1 cellular context compared by ENCODE assay signal in the genomic region with DNA sequence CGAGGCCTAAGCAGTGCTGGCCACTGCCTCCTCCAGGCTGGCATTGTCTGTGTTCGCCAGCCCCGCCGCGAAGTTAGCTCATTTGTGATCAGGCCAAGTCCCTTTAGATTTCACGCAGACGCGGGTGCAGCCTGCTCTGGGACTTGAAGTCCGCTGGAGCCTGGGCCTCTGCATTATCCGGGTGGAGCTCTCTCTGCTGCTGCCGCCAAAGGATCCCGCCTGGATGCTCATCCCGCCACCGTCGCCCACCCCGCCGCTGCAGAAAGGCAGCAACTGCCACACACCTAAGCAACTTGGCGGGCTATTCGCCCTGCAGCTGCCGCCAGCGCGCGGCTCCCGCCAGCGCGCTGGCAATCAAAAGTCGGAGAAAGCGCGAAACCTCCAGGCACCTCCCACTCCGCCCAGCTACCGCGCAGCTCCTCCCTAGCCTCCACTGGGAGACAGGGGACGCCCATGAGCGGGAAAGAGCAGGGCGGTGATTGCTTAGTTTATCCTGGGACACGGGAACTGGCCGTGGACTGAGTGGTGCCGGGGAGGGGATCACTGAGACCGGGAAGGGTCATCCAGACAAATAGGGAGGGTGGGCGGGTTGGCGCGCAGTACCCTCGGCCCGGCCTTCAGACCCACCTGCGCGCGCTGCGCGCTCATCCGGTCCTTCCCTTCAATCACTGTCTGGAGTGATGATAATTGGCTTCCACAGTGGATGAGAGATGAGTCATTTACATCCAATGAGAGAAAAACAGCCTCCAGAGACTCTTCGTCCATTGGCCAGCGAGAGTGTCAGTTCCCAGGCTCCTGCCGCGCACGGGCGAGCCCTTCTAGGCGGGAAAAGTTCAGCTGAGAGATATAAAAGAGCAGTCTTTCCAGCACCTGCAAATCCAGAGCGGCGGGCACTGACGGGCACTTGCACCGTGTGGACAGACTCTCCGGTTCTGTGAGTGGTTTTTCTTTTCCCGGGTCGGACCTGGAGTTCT.
A peak's percentile ranks its signal among the peaks of the same experiment; 100 is the strongest.
TF ChIP-seq lines count a peak whose summit lies in the region.

A gene with protein sequence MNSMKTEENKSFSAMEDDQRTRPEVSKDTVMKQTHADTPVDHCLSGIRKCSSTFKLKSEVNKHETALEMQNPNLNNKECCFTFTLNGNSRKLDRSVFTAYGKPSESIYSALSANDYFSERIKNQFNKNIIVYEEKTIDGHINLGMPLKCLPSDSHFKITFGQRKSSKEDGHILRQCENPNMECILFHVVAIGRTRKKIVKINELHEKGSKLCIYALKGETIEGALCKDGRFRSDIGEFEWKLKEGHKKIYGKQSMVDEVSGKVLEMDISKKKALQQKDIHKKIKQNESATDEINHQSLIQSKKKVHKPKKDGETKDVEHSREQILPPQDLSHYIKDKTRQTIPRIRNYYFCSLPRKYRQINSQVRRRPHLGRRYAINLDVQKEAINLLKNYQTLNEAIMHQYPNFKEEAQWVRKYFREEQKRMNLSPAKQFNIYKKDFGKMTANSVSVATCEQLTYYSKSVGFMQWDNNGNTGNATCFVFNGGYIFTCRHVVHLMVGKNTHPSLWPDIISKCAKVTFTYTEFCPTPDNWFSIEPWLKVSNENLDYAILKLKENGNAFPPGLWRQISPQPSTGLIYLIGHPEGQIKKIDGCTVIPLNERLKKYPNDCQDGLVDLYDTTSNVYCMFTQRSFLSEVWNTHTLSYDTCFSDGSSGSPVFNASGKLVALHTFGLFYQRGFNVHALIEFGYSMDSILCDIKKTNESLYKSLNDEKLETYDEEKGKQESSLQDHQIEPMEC (plus strand): TSS at position 875 of the 974 bp plus-strand sequence. CDS start 2,389 bp downstream, outside the sequence.

TF ChIP-seq in HepG2, 621 proteins besides CTCF, POLR2A, EP300 and RAD21 (continues in another document):
- TF ChIP-seq, protein P1, sequence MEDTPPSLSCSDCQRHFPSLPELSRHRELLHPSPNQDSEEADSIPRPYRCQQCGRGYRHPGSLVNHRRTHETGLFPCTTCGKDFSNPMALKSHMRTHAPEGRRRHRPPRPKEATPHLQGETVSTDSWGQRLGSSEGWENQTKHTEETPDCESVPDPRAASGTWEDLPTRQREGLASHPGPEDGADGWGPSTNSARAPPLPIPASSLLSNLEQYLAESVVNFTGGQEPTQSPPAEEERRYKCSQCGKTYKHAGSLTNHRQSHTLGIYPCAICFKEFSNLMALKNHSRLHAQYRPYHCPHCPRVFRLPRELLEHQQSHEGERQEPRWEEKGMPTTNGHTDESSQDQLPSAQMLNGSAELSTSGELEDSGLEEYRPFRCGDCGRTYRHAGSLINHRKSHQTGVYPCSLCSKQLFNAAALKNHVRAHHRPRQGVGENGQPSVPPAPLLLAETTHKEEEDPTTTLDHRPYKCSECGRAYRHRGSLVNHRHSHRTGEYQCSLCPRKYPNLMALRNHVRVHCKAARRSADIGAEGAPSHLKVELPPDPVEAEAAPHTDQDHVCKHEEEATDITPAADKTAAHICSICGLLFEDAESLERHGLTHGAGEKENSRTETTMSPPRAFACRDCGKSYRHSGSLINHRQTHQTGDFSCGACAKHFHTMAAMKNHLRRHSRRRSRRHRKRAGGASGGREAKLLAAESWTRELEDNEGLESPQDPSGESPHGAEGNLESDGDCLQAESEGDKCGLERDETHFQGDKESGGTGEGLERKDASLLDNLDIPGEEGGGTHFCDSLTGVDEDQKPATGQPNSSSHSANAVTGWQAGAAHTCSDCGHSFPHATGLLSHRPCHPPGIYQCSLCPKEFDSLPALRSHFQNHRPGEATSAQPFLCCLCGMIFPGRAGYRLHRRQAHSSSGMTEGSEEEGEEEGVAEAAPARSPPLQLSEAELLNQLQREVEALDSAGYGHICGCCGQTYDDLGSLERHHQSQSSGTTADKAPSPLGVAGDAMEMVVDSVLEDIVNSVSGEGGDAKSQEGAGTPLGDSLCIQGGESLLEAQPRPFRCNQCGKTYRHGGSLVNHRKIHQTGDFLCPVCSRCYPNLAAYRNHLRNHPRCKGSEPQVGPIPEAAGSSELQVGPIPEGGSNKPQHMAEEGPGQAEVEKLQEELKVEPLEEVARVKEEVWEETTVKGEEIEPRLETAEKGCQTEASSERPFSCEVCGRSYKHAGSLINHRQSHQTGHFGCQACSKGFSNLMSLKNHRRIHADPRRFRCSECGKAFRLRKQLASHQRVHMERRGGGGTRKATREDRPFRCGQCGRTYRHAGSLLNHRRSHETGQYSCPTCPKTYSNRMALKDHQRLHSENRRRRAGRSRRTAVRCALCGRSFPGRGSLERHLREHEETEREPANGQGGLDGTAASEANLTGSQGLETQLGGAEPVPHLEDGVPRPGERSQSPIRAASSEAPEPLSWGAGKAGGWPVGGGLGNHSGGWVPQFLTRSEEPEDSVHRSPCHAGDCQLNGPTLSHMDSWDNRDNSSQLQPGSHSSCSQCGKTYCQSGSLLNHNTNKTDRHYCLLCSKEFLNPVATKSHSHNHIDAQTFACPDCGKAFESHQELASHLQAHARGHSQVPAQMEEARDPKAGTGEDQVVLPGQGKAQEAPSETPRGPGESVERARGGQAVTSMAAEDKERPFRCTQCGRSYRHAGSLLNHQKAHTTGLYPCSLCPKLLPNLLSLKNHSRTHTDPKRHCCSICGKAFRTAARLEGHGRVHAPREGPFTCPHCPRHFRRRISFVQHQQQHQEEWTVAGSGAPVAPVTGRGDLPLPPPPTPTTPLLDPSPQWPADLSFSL (CRISPR knock-in tag; IDR thresholded peaks at IDR 0.05), result no peak
- no peak for TF ChIP-seq ZNF782 (CRISPR knock-in tag; IDR thresholded peaks at IDR 0.05; ENCODE audit: borderline replicate concordance)
- 0 out of 2 replicates have a peak, but pooled peaks have one; percentile 16 for TF ChIP-seq KDM2A (CRISPR knock-in tag; IDR thresholded peaks at IDR 0.05; ENCODE audit: borderline replicate concordance, low read depth)
- TF ChIP-seq GABPA (IDR thresholded peaks at IDR 0.05; ENCODE audit: low read depth, low read length), result no peak
- peak; percentile 29; the same call in 1 of the 2 replicates for TF ChIP-seq GABPA (CRISPR knock-in tag; IDR thresholded peaks at IDR 0.05; ENCODE audit: low read depth)
- TF ChIP-seq PHF8 (CRISPR knock-in tag; IDR thresholded peaks at IDR 0.05), result peak; percentile 24; the same call in 1 of the 2 replicates
- peak; percentile 52 for TF ChIP-seq HNRNPLL (IDR thresholded peaks at IDR 0.05; ENCODE audit: low read depth, low read length, poor library complexity, severe bottlenecking)
- TF ChIP-seq ZNF510 (CRISPR knock-in tag; IDR thresholded peaks at IDR 0.05; ENCODE audit: low read depth), result peak; percentile 44; the same call in 1 of the 2 replicates
- TF ChIP-seq PHF21A (CRISPR knock-in tag; IDR thresholded peaks at IDR 0.05), result peak; percentile 89
- TF ChIP-seq NCOA2 (CRISPR knock-in tag; IDR thresholded peaks at IDR 0.05), result no peak
- peak; percentile 36; the same call in 1 of the 2 replicates for TF ChIP-seq MED1 (CRISPR knock-in tag; IDR thresholded peaks at IDR 0.05)
- TF ChIP-seq ZNF224 (CRISPR knock-in tag; IDR thresholded peaks at IDR 0.05), result no peak
- TF ChIP-seq FOXJ3 (CRISPR knock-in tag; IDR thresholded peaks at IDR 0.05; ENCODE audit: borderline replicate concordance), result no peak
- TF ChIP-seq, protein P2, sequence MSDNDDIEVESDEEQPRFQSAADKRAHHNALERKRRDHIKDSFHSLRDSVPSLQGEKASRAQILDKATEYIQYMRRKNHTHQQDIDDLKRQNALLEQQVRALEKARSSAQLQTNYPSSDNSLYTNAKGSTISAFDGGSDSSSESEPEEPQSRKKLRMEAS (IDR thresholded peaks at IDR 0.05), result peak; percentile 59; the same call in 1 of the 2 replicates
- TF ChIP-seq ZNF546 (CRISPR knock-in tag; conservative IDR thresholded peaks at IDR 0.05), result no peak
- peak; percentile 45; the same call in 1 of the 2 replicates for TF ChIP-seq TBX2 (CRISPR knock-in tag; IDR thresholded peaks at IDR 0.05; ENCODE audit: borderline replicate concordance)
- TF ChIP-seq MXI1 (IDR thresholded peaks at IDR 0.05; ENCODE audit: borderline replicate concordance, low read depth, low read length), result 0 out of 3 replicates have a peak, but pooled peaks have one; percentile 4
- TF ChIP-seq, protein P3, sequence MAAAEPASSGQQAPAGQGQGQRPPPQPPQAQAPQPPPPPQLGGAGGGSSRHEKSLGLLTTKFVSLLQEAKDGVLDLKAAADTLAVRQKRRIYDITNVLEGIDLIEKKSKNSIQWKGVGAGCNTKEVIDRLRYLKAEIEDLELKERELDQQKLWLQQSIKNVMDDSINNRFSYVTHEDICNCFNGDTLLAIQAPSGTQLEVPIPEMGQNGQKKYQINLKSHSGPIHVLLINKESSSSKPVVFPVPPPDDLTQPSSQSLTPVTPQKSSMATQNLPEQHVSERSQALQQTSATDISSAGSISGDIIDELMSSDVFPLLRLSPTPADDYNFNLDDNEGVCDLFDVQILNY (CRISPR knock-in tag; conservative IDR thresholded peaks at IDR 0.05), result peak; percentile 55; the same call in 1 of the 2 replicates
- TF ChIP-seq SAP130 (CRISPR knock-in tag; IDR thresholded peaks at IDR 0.05; ENCODE audit: low read depth), result peak; percentile 43; the same call in 1 of the 2 replicates
- TF ChIP-seq IRX3 (CRISPR knock-in tag; IDR thresholded peaks at IDR 0.05; ENCODE audit: borderline replicate concordance, low read depth), result 0 out of 2 replicates have a peak, but pooled peaks have one; percentile 33
- 0 out of 2 replicates have a peak, but pooled peaks have one; percentile 8 for TF ChIP-seq ZNF747 (CRISPR knock-in tag; IDR thresholded peaks at IDR 0.05; ENCODE audit: borderline replicate concordance)
- TF ChIP-seq DMAP1 (CRISPR knock-in tag; IDR thresholded peaks at IDR 0.05), result peak; percentile 48; the same call in 1 of the 2 replicates
- TF ChIP-seq, protein P4, sequence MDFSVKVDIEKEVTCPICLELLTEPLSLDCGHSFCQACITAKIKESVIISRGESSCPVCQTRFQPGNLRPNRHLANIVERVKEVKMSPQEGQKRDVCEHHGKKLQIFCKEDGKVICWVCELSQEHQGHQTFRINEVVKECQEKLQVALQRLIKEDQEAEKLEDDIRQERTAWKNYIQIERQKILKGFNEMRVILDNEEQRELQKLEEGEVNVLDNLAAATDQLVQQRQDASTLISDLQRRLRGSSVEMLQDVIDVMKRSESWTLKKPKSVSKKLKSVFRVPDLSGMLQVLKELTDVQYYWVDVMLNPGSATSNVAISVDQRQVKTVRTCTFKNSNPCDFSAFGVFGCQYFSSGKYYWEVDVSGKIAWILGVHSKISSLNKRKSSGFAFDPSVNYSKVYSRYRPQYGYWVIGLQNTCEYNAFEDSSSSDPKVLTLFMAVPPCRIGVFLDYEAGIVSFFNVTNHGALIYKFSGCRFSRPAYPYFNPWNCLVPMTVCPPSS (IDR thresholded peaks at IDR 0.05), result no peak
- no peak for TF ChIP-seq PAX8 (CRISPR knock-in tag; IDR thresholded peaks at IDR 0.05; ENCODE audit: borderline replicate concordance)
- TF ChIP-seq, protein P5, sequence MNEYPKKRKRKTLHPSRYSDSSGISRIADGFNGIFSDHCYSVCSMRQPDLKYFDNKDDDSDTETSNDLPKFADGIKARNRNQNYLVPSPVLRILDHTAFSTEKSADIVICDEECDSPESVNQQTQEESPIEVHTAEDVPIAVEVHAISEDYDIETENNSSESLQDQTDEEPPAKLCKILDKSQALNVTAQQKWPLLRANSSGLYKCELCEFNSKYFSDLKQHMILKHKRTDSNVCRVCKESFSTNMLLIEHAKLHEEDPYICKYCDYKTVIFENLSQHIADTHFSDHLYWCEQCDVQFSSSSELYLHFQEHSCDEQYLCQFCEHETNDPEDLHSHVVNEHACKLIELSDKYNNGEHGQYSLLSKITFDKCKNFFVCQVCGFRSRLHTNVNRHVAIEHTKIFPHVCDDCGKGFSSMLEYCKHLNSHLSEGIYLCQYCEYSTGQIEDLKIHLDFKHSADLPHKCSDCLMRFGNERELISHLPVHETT (CRISPR knock-in tag; conservative IDR thresholded peaks at IDR 0.05), result 0 out of 2 replicates have a peak, but pooled peaks have one; percentile 36
- no peak for TF ChIP-seq CBX1 (IDR thresholded peaks at IDR 0.05; ENCODE audit: low read depth)
- TF ChIP-seq YEATS2 (CRISPR knock-in tag; IDR thresholded peaks at IDR 0.05; ENCODE audit: borderline replicate concordance), result 0 out of 2 replicates have a peak, but pooled peaks have one; percentile 37
- no peak for TF ChIP-seq ZNF7 (CRISPR knock-in tag; IDR thresholded peaks at IDR 0.05)
- peak; percentile 68; the same call in 1 of the 2 replicates for TF ChIP-seq ZNF263 (CRISPR knock-in tag; IDR thresholded peaks at IDR 0.05)
- TF ChIP-seq ZNF720 (CRISPR knock-in tag; IDR thresholded peaks at IDR 0.05), result no peak
- TF ChIP-seq, protein P6, sequence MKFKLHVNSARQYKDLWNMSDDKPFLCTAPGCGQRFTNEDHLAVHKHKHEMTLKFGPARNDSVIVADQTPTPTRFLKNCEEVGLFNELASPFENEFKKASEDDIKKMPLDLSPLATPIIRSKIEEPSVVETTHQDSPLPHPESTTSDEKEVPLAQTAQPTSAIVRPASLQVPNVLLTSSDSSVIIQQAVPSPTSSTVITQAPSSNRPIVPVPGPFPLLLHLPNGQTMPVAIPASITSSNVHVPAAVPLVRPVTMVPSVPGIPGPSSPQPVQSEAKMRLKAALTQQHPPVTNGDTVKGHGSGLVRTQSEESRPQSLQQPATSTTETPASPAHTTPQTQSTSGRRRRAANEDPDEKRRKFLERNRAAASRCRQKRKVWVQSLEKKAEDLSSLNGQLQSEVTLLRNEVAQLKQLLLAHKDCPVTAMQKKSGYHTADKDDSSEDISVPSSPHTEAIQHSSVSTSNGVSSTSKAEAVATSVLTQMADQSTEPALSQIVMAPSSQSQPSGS (CRISPR knock-in tag; IDR thresholded peaks at IDR 0.05), result peak; percentile 81
- TF ChIP-seq, protein P7, sequence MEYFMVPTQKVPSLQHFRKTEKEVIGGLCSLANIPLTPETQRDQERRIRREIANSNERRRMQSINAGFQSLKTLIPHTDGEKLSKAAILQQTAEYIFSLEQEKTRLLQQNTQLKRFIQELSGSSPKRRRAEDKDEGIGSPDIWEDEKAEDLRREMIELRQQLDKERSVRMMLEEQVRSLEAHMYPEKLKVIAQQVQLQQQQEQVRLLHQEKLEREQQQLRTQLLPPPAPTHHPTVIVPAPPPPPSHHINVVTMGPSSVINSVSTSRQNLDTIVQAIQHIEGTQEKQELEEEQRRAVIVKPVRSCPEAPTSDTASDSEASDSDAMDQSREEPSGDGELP (IDR thresholded peaks at IDR 0.05; ENCODE audit: borderline replicate concordance, low read depth), result peak; percentile 74; the same call in 1 of the 2 replicates
- TF ChIP-seq, protein P8, sequence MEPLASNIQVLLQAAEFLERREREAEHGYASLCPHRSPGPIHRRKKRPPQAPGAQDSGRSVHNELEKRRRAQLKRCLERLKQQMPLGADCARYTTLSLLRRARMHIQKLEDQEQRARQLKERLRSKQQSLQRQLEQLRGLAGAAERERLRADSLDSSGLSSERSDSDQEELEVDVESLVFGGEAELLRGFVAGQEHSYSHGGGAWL (CRISPR knock-in tag; IDR thresholded peaks at IDR 0.05), result 0 out of 2 replicates have a peak, but pooled peaks have one; percentile 22
- peak; percentile 82 for TF ChIP-seq FOSL2 (CRISPR knock-in tag; IDR thresholded peaks at IDR 0.05)
- TF ChIP-seq POLR2G (IDR thresholded peaks at IDR 0.05; ENCODE audit: low read depth, low read length), result 0 out of 2 replicates have a peak, but pooled peaks have one; percentile 3
- TF ChIP-seq, protein P9, sequence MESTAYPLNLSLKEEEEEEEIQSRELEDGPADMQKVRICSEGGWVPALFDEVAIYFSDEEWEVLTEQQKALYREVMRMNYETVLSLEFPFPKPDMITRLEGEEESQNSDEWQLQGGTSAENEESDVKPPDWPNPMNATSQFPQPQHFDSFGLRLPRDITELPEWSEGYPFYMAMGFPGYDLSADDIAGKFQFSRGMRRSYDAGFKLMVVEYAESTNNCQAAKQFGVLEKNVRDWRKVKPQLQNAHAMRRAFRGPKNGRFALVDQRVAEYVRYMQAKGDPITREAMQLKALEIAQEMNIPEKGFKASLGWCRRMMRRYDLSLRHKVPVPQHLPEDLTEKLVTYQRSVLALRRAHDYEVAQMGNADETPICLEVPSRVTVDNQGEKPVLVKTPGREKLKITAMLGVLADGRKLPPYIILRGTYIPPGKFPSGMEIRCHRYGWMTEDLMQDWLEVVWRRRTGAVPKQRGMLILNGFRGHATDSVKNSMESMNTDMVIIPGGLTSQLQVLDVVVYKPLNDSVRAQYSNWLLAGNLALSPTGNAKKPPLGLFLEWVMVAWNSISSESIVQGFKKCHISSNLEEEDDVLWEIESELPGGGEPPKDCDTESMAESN (CRISPR knock-in tag; conservative IDR thresholded peaks at IDR 0.05), result no peak
- TF ChIP-seq ZFY (CRISPR knock-in tag; IDR thresholded peaks at IDR 0.05), result peak; percentile 50; the same call in 1 of the 2 replicates
